In the genomic region with DNA sequence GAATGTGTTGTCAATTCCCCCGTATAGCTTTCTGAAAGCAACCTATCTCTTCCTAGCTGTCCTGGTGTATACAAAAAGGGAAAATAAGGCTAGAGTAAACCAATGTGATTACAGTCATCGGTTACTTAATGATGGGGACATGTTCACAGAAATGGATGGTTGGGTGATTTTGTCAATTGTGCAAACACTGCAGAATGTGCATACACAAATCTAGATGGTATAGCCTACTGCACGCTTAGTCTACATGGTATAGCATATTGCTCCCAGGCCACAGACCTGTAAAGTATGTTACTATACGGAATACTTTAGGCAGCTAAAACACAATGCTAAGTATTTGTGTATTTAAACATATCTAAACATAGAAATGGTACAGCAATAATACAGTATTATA, we compare ENCODE assay signal across 14 cellular contexts. TPM values are rescaled to one million over a fixed set of nuclear protein-coding genes. Genes with fewer than 3 reads are reported as not detected.
A peak's percentile ranks its signal among the peaks of the same experiment; 100 is the strongest.
DNase-seq lines count a peak whose midpoint lies in the region; ATAC-seq and TF ChIP-seq lines count a peak whose summit lies in the region.
"Had no signal": no experiment of that assay in that cellular context is flagged by ENCODE, and none has a peak within 500 bp of the region (broad histone marks: within the 10 kb centered on the region; RNA-seq: fewer than 3 reads in every experiment).

No MANE protein-coding gene starts in this region.

- H3K4me3 Mint-ChIP-seq in CD8-positive, alpha-beta T cell = peak overlapping the region; percentile 59
- H3K4me3 Mint-ChIP-seq: brain had no signal

- H3K27ac ChIP-seq in CD8-positive, alpha-beta T cell (ENCODE audit: low read depth, low read length) = no peak overlapping the region
- H3K27ac ChIP-seq in Peyer's patch (peak overlapping the region in 3 of 4 donors; percentile 8 to 74 (median 60)), esophagus (ENCODE audit: low read depth in 2 of 2, low read length in 1 of 2) (peak overlapping the region; percentile 18 to 55), esophagus muscularis mucosa (replicated peaks in 1 of 4) (no peak overlapping the region)
- H3K27ac ChIP-seq: ovary had no signal

- H3K27ac Mint-ChIP-seq in CD8-positive, alpha-beta T cell = peak overlapping the region; percentile 92
- H3K27ac Mint-ChIP-seq: brain had no signal

- H3K9me3 Mint-ChIP-seq in CD8-positive, alpha-beta T cell = peaks cover 8% of the 10 kb centered on the region
- H3K9me3 Mint-ChIP-seq: brain had no signal

- no peaks in the 10 kb centered on the region for H3K36me3 Mint-ChIP-seq in CD8-positive, alpha-beta T cell
- H3K36me3 Mint-ChIP-seq: brain had no signal

- 79 to 81% methylated on average over 4 of the region's 4 CpGs for WGBS in esophagus, 2 donors
- WGBS in esophagus muscularis mucosa = 90% methylated on average over 4 of the region's 4 CpGs

- H3K4me1 ChIP-seq in CD8-positive, alpha-beta T cell (ENCODE audit: insufficient read depth, low read length) = peaks cover 11% of the 10 kb centered on the region
- peaks cover 0 to 5% (median 0%) of the 10 kb centered on the region in 4 donors for H3K4me1 ChIP-seq in Peyer's patch
- no peaks in the 10 kb centered on the region for H3K4me1 ChIP-seq in esophagus (ENCODE audit: control insufficient read depth in 2 of 2, insufficient read depth in 2 of 2, low read length in 1 of 2)
- H3K4me1 ChIP-seq in esophagus muscularis mucosa = no peaks in the 10 kb centered on the region

- no peak overlapping the region for H3K4me3 ChIP-seq in CD8-positive, alpha-beta T cell (ENCODE audit: low read depth, low read length)
- H3K4me3 ChIP-seq in Peyer's patch = no peak overlapping the region
- no peak overlapping the region for H3K4me3 ChIP-seq in esophagus (ENCODE audit: low read depth in 1 of 2, low read length in 2 of 2)
- H3K4me3 ChIP-seq in esophagus muscularis mucosa = no peak overlapping the region
- H3K4me3 ChIP-seq: ovary had no signal

- CTCF ChIA-PET in CD8-positive, alpha-beta T cell (lab: Charles Lee) = interaction anchor here (1.4 to 2.7 kb wide), 3 partner anchors 15 to 43 kb away, joined by 3 to 9 read pairs (median 8); no protein-coding TSS in a partner anchor

- no peak for DNase-seq in CD8-positive, alpha-beta T cell
- DNase-seq in Peyer's patch (no peak), ecto neural progenitor cell (ENCODE audit: low spot score) (no peak), esophagus muscularis mucosa (ENCODE audit: extremely low spot score) (no peak), GM19238 (ENCODE audit: insufficient read length, low spot score) (no peak)
- no peak for DNase-seq in activated CD4-positive, CD25-positive, alpha-beta regulatory T cell treated with anti-CD3 and anti-CD28 coated beads, Interleukin-2, amount 50 U/mL, for 72 hours
- DNase-seq: HCEC 1CT, mesenchymal stem cell, ovary, SW 1271 had no signal

- TF ChIP-seq CTCF in CD8-positive, alpha-beta T cell (IDR thresholded peaks at IDR 0.05) = no peak
- TF ChIP-seq CTCF in Peyer's patch (IDR thresholded peaks at IDR 0.05) (no peak), esophagus muscularis mucosa (IDR thresholded peaks at IDR 0.05) (no peak)

- TF ChIP-seq EP300 in esophagus muscularis mucosa (IDR thresholded peaks at IDR 0.05) = no peak

- no peaks in the 10 kb centered on the region for H3K36me3 ChIP-seq in CD8-positive, alpha-beta T cell (ENCODE audit: insufficient read depth, low read length)
- H3K36me3 ChIP-seq in Peyer's patch (no peaks in the 10 kb centered on the region), esophagus (ENCODE audit: control insufficient read depth in 2 of 2, insufficient read depth in 2 of 2, low read length in 1 of 2) (no peaks in the 10 kb centered on the region), esophagus muscularis mucosa (no peaks in the 10 kb centered on the region)
- H3K36me3 ChIP-seq: ovary had no signal

- no peak for ATAC-seq in CD8-positive, alpha-beta T cell
- ATAC-seq in GM21390 (IDR thresholded peaks at IDR 0.05; ENCODE audit: unreplicated experiment) = peak; percentile 34

- no peaks in the 10 kb centered on the region for H3K9me3 ChIP-seq in CD8-positive, alpha-beta T cell (ENCODE audit: low read length)
- H3K9me3 ChIP-seq in Peyer's patch (no peaks in the 10 kb centered on the region), esophagus (ENCODE audit: control insufficient read depth in 2 of 2, insufficient read depth in 1 of 2, low read depth in 1 of 2, low read length in 1 of 2) (no peaks in the 10 kb centered on the region), esophagus muscularis mucosa (no peaks in the 10 kb centered on the region)
- H3K9me3 ChIP-seq: ovary had no signal

- H3K27me3 ChIP-seq in CD8-positive, alpha-beta T cell (ENCODE audit: insufficient read depth, low read length) = no peaks in the 10 kb centered on the region
- no peaks in the 10 kb centered on the region for H3K27me3 ChIP-seq in Peyer's patch
- H3K27me3 ChIP-seq in esophagus (ENCODE audit: control insufficient read depth in 1 of 2, insufficient read depth in 2 of 2, low read length in 2 of 2) = no peaks in the 10 kb centered on the region
- H3K27me3 ChIP-seq in esophagus muscularis mucosa = peaks cover 0 to 5% (median 0%) of the 10 kb centered on the region in 4 donors
- H3K27me3 ChIP-seq: ovary had no signal

- H3K4me1 Mint-ChIP-seq in CD8-positive, alpha-beta T cell (ENCODE audit: low read depth) = peaks cover 44% of the 10 kb centered on the region

- H3K27me3 Mint-ChIP-seq in CD8-positive, alpha-beta T cell (ENCODE audit: low read depth) = no peaks in the 10 kb centered on the region

- no peak for TF ChIP-seq POLR2A in Peyer's patch (IDR thresholded peaks at IDR 0.05)
- no peak for TF ChIP-seq POLR2A in esophagus muscularis mucosa (IDR thresholded peaks at IDR 0.05; ENCODE audit: low read depth)

- POLR2A ChIA-PET in CD8-positive, alpha-beta T cell (lab: Charles Lee) = interaction anchor here (0.8 to 2.4 kb wide), 10 partner anchors 15 to 1540 kb away, joined by 3 to 21 read pairs (median 3); a partner anchor contains a TSS

- intact Hi-C loops in CD8-positive, alpha-beta T cell (cut with DNase I, micrococcal nuclease) = loop anchor here (1.0 to 5.0 kb wide), 9 partner anchors 10 to 94 kb away; a partner anchor contains a TSS
- intact Hi-C loops in esophagus muscularis mucosa (cut with DNase I) = no loop called here

RNA-seq across cellular contexts. Expression of a gene that starts 5.1 kb away (rescaled TPM):
- 1 to 10 TPM; 1.9 to 2.1 TPM for total RNA-seq in CD8-positive, alpha-beta T cell
- total RNA-seq in Peyer's patch (1 to 10 TPM in 3 of 4 donors, under 1 TPM in 1; 0.47 to 3.3 (median 1.3) TPM), esophagus muscularis mucosa (under 1 TPM in 2 of 4 donors, not detected in 2; 0.26 to 0.66 TPM)
- under 1 TPM; 0.04 TPM for polyA plus RNA-seq in esophagus
- total RNA-seq: LHCN-M2 had no signal

RNA-seq across cellular contexts. Expression of a gene that starts 42.2 kb away (rescaled TPM):
- total RNA-seq in CD8-positive, alpha-beta T cell = 10 to 100 TPM; 91.0 to 95.8 TPM
- 100 to 1,000 TPM in 1 of 4 donors, 10 to 100 TPM in 3; 66.8 to 115 (median 81.9) TPM for total RNA-seq in Peyer's patch
- 1 to 10 TPM; 7.4 to 7.5 TPM for polyA plus RNA-seq in esophagus
- 10 to 100 TPM in 1 of 4 donors, 1 to 10 TPM in 3; 7.5 to 21.0 (median 7.9) TPM for total RNA-seq in esophagus muscularis mucosa
- total RNA-seq: LHCN-M2 had no signal

Comparison
In these comparisons a context has a peak if more than half of its experiments do, and no peak if none do; other contexts are left out.
1. H3K27ac ChIP-seq: peak in Peyer's patch (3 of 4) and esophagus (2 of 2); none in CD8-positive, alpha-beta T cell (single experiment) and esophagus muscularis mucosa (0 of 4).